Comparison of ENCODE assay signal across 1 cellular context in the genomic region with DNA sequence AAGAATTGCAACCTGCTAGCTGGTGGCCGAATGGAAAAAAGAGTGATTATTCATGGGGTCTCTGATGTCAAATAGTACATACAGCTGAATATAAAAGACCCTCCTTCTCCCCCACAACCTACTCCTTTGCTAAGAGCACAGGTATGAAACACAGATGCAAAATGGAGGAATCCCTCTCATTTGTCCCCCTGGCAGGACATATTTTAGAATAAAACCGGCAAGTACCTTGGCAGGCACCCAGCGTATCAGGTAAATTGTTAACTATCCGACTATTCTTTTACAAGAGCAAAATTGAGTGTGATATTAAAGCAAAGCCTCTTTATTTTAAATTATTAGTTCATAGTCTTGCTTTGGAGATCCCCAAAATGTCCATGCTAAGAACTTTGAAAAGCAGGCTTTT.
TF ChIP-seq lines count a peak whose summit lies in the region.

No MANE protein-coding gene starts in this region.

TF ChIP-seq in A549, 52 proteins besides CTCF, POLR2A, EP300 and RAD21 (continued from another document):
- TF ChIP-seq, protein P1, sequence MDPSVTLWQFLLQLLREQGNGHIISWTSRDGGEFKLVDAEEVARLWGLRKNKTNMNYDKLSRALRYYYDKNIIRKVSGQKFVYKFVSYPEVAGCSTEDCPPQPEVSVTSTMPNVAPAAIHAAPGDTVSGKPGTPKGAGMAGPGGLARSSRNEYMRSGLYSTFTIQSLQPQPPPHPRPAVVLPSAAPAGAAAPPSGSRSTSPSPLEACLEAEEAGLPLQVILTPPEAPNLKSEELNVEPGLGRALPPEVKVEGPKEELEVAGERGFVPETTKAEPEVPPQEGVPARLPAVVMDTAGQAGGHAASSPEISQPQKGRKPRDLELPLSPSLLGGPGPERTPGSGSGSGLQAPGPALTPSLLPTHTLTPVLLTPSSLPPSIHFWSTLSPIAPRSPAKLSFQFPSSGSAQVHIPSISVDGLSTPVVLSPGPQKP (IDR thresholded peaks at IDR 0.05; ENCODE audit: low read depth, low read length), result no peak
- no peak for TF ChIP-seq SREBF2 (IDR thresholded peaks at IDR 0.05)
- TF ChIP-seq ZSCAN20 (CRISPR knock-in tag; IDR thresholded peaks at IDR 0.05), result no peak
- TF ChIP-seq ESRRA (IDR thresholded peaks at IDR 0.05; ENCODE audit: borderline replicate concordance, low read length), result no peak
- TF ChIP-seq TFCP2L1 (CRISPR knock-in tag; IDR thresholded peaks at IDR 0.05), result no peak
- no peak for TF ChIP-seq SMC3 (IDR thresholded peaks at IDR 0.05)
- TF ChIP-seq, protein P2, sequence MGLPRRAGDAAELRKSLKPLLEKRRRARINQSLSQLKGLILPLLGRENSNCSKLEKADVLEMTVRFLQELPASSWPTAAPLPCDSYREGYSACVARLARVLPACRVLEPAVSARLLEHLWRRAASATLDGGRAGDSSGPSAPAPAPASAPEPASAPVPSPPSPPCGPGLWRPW (IDR thresholded peaks at IDR 0.05), result no peak
- no peak for TF ChIP-seq FOSB (CRISPR knock-in tag; IDR thresholded peaks at IDR 0.05)
- no peak for TF ChIP-seq RNF2 (IDR thresholded peaks at IDR 0.05; ENCODE audit: borderline replicate concordance, low read depth)
